Comparison of ENCODE assay signal across 1 cellular context in the genomic region with DNA sequence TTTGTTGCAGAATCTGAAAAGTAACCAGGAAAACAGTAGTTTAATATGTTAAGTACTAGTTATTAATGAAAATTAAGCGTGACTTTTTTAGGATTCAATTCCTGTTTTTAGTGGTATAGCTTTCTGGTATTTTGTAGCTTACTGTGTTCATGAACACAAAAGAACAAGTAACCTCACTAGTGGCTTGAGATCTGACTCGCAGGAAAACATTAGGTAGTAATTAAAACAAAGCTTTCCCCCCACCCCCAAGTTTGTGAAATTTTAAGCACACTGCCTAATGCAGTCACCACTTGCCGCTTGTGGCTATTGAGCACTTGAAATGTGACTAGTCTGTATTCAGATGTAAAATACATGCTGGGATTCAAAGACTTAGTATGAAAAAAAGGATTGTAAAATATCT.
TF ChIP-seq lines count a peak whose summit lies in the region.

No MANE protein-coding gene starts in this region.

TF ChIP-seq in endothelial cell of umbilical vein, 7 proteins besides CTCF, POLR2A, EP300 and RAD21:
- TF ChIP-seq FOS (IDR thresholded peaks at IDR 0.05; ENCODE audit: borderline replicate concordance, insufficient read depth, low read length) (peak; percentile 19), POLR2AphosphoS5 (IDR thresholded peaks at IDR 0.05; ENCODE audit: insufficient read depth, low read depth, low read length) (no peak)
